1 cellular context compared by ENCODE assay signal in the genomic region with DNA sequence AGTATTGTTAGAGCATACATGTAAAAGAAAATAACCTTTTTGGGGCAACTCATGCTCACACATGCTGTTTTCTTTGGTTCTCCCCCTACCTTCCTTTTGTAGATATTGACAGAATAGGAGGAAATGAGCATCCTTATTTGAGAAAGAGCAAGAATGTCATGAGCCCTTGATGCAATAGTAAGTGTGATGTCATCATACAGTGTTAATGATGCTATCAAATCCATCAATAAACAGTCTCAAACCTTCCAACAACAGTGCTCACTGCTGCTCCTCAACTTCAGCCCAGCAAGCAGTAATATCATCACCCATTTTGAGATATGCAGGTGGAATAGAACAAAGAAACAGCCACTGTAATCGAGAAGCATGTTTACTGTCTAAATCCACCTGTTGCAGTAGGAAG.
TF ChIP-seq lines count a peak whose summit lies in the region.

No MANE protein-coding gene starts in this region.

TF ChIP-seq in HepG2, 621 proteins besides CTCF, POLR2A, EP300 and RAD21 (continued from another document):
- TF ChIP-seq, protein P1, sequence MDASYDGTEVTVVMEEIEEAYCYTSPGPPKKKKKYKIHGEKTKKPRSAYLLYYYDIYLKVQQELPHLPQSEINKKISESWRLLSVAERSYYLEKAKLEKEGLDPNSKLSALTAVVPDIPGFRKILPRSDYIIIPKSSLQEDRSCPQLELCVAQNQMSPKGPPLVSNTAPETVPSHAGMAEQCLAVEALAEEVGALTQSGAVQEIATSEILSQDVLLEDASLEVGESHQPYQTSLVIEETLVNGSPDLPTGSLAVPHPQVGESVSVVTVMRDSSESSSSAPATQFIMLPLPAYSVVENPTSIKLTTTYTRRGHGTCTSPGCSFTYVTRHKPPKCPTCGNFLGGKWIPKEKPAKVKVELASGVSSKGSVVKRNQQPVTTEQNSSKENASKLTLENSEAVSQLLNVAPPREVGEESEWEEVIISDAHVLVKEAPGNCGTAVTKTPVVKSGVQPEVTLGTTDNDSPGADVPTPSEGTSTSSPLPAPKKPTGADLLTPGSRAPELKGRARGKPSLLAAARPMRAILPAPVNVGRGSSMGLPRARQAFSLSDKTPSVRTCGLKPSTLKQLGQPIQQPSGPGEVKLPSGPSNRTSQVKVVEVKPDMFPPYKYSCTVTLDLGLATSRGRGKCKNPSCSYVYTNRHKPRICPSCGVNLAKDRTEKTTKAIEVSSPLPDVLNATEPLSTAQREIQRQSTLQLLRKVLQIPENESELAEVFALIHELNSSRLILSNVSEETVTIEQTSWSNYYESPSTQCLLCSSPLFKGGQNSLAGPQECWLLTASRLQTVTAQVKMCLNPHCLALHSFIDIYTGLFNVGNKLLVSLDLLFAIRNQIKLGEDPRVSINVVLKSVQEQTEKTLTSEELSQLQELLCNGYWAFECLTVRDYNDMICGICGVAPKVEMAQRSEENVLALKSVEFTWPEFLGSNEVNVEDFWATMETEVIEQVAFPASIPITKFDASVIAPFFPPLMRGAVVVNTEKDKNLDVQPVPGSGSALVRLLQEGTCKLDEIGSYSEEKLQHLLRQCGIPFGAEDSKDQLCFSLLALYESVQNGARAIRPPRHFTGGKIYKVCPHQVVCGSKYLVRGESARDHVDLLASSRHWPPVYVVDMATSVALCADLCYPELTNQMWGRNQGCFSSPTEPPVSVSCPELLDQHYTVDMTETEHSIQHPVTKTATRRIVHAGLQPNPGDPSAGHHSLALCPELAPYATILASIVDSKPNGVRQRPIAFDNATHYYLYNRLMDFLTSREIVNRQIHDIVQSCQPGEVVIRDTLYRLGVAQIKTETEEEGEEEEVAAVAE (CRISPR knock-in tag; IDR thresholded peaks at IDR 0.05; ENCODE audit: borderline replicate concordance): no peak
- TF ChIP-seq CAMTA2 (CRISPR knock-in tag; IDR thresholded peaks at IDR 0.05; ENCODE audit: borderline replicate concordance): no peak
- no peak for TF ChIP-seq POLR2AphosphoS2 (IDR thresholded peaks at IDR 0.05; ENCODE audit: low read depth, low read length)
